In genomic region chr11:14288189-14288935, GRCh38 we compare ENCODE assay signal across 10 cellular contexts.
DNase-seq lines count a peak whose midpoint lies in the region; ATAC-seq, FAIRE-seq and TF ChIP-seq lines count a peak whose summit lies in the region.
"Had no signal": no experiment of that assay in that cellular context is flagged by ENCODE, and none has a peak within 500 bp of the region (broad histone marks: within the 10 kb centered on the region; RNA-seq: fewer than 3 reads in every experiment).

No MANE protein-coding gene starts in this region.

- peaks cover 51% of the 10 kb centered on the region for H3K36me3 ChIP-seq in RWPE2 (ENCODE audit: low read depth)
- H3K36me3 ChIP-seq in endodermal cell (ENCODE audit: control insufficient read depth, insufficient read depth, low read length): peaks cover 61% of the 10 kb centered on the region
- H3K36me3 ChIP-seq in body of pancreas (replicated peaks in 1 of 2; ENCODE audit: insufficient read depth in 1 of 2, low read depth in 2 of 2): no peaks in the 10 kb centered on the region

- peak; percentile 65 for DNase-seq in GM03348 (ENCODE audit: low spot score)
- no peak for DNase-seq in RWPE2 (ENCODE audit: low spot score)
- DNase-seq in endodermal cell: no peak
- DNase-seq in progenitor cell of endocrine pancreas (ENCODE audit: low spot score, unreplicated experiment): no peak
- DNase-seq in urothelium cell line (ENCODE audit: low spot score): no peak
- DNase-seq in body of pancreas: no peak
- DNase-seq in occipital lobe (lab: John Stamatoyannopoulos, UW): no peak
- DNase-seq: esophagus squamous epithelium, OCI-M1 had no signal

- peak overlapping the region; percentile 26 for H3K27ac ChIP-seq in RWPE2 (ENCODE audit: poor library complexity, severe bottlenecking)
- H3K27ac ChIP-seq in endodermal cell (ENCODE audit: low read depth, low read length): no peak overlapping the region
- H3K27ac ChIP-seq in body of pancreas: no peak overlapping the region
- H3K27ac ChIP-seq: KMS-11 had no signal

- H3K9ac ChIP-seq in endodermal cell (ENCODE audit: extremely low read depth, low read length, poor library complexity, severe bottlenecking): no peak overlapping the region
- H3K9ac ChIP-seq: KMS-11 had no signal

- ATAC-seq in RWPE2 (ENCODE audit: low read depth) (peak; percentile 71), body of pancreas (no peak)

- H3K4me1 ChIP-seq in RWPE2 (ENCODE audit: insufficient read depth, poor library complexity, severe bottlenecking): peaks cover 6% of the 10 kb centered on the region
- no peaks in the 10 kb centered on the region for H3K4me1 ChIP-seq in endodermal cell (ENCODE audit: control insufficient read depth, insufficient read depth, low read length)
- H3K4me1 ChIP-seq in body of pancreas: no peaks in the 10 kb centered on the region
- H3K4me1 ChIP-seq: esophagus squamous epithelium had no signal

- TF ChIP-seq POLR2A in body of pancreas (IDR thresholded peaks at IDR 0.05): no peak

- H3K4me1 Mint-ChIP-seq in endodermal cell (peaks cover 11% of the 10 kb centered on the region), progenitor cell of endocrine pancreas (ENCODE audit: low read depth) (no peaks in the 10 kb centered on the region)

- H3K4me3 ChIP-seq in RWPE2 (ENCODE audit: severe bottlenecking): no peak overlapping the region
- no peak overlapping the region for H3K4me3 ChIP-seq in endodermal cell (ENCODE audit: low read length)
- H3K4me3 ChIP-seq in body of pancreas: no peak overlapping the region
- H3K4me3 ChIP-seq: esophagus squamous epithelium had no signal

- H3K9me3 Mint-ChIP-seq in endodermal cell (no peaks in the 10 kb centered on the region), progenitor cell of endocrine pancreas (ENCODE audit: low read depth) (no peaks in the 10 kb centered on the region)

- H3K27me3 Mint-ChIP-seq in endodermal cell (ENCODE audit: insufficient read depth): no peaks in the 10 kb centered on the region
- no peaks in the 10 kb centered on the region for H3K27me3 Mint-ChIP-seq in progenitor cell of endocrine pancreas

- no peak for TF ChIP-seq CTCF in RWPE2 (IDR thresholded peaks at IDR 0.05; ENCODE audit: poor library complexity, severe bottlenecking)
- no peak for TF ChIP-seq CTCF in endodermal cell (conservative IDR thresholded peaks at IDR 0.05)
- TF ChIP-seq CTCF in progenitor cell of endocrine pancreas (IDR thresholded peaks at IDR 0.05; ENCODE audit: unreplicated experiment): no peak
- TF ChIP-seq CTCF in body of pancreas (IDR thresholded peaks at IDR 0.05): no peak

- no peaks in the 10 kb centered on the region for H3K9me3 ChIP-seq in RWPE2 (ENCODE audit: severe bottlenecking)
- no peaks in the 10 kb centered on the region for H3K9me3 ChIP-seq in endodermal cell (ENCODE audit: control insufficient read depth, low read length)
- H3K9me3 ChIP-seq in body of pancreas: no peaks in the 10 kb centered on the region
- H3K9me3 ChIP-seq: esophagus squamous epithelium had no signal

- WGBS in endodermal cell (ENCODE audit: insufficient coverage in 1 of 2, insufficient read length in 1 of 2), 2 experiments: 96 to 100% methylated on average over 1 to 2 of the region's 2 CpGs
- WGBS in body of pancreas, 2 donors: 76 to 82% methylated on average over 2 of the region's 2 CpGs

- H3K36me3 Mint-ChIP-seq in endodermal cell (ENCODE audit: low read depth) (peaks cover 32% of the 10 kb centered on the region), progenitor cell of endocrine pancreas (ENCODE audit: insufficient read depth) (peaks cover 14% of the 10 kb centered on the region)

- no peak for FAIRE-seq in urothelium cell line (lab: Jason Lieb, UNC)

- intact Hi-C loops in body of pancreas (cut with DNase I): no loop called here

- H3K27me3 ChIP-seq in RWPE2 (ENCODE audit: insufficient read depth, poor library complexity, severe bottlenecking) (no peaks in the 10 kb centered on the region), endodermal cell (ENCODE audit: control insufficient read depth, insufficient read depth, low read length, poor library complexity, severe bottlenecking) (no peaks in the 10 kb centered on the region), body of pancreas (no peaks in the 10 kb centered on the region)
- H3K27me3 ChIP-seq: esophagus squamous epithelium had no signal

- H3K4me3 Mint-ChIP-seq in endodermal cell (no peak overlapping the region), progenitor cell of endocrine pancreas (ENCODE audit: low read depth) (no peak overlapping the region)

- peak overlapping the region; percentile 19 for H3K27ac Mint-ChIP-seq in endodermal cell
- H3K27ac Mint-ChIP-seq in progenitor cell of endocrine pancreas: peak overlapping the region; percentile 23
